Comparison of ENCODE assay signal across 8 cellular contexts in genomic region chr1:160261526-160261877, GRCh38.
A peak's percentile ranks its signal among the peaks of the same experiment; 100 is the strongest.
DNase-seq lines count a peak whose midpoint lies in the region; ATAC-seq and TF ChIP-seq lines count a peak whose summit lies in the region.

No MANE protein-coding gene starts in this region.

- H3K27ac ChIP-seq in VCaP: peak overlapping the region; percentile 97

- TF ChIP-seq CTCF in VCaP (conservative IDR thresholded peaks at IDR 0.05): no peak
- TF ChIP-seq CTCF in cardiac fibroblast (IDR thresholded peaks at IDR 0.05; ENCODE audit: low read depth, low read length): no peak

- DNase-seq in CMK (ENCODE audit: low read depth) (peak; percentile 39), NAMALWA (ENCODE audit: low spot score) (peak; percentile 81), cardiac fibroblast (ENCODE audit: low read depth in 2 of 2) (peak; percentile 68 to 89), kidney tubule cell (ENCODE audit: low spot score) (peak; percentile 80), GF-D8 (lab: John Stamatoyannopoulos, UW) (no peak)
- DNase-seq in stimulated activated CD4-positive, alpha-beta T cell treated with anti-CD3 and anti-CD28 coated beads, Interleukin-4, amount 100 ng/mL, for 1 hour: peak; percentile 59

- H3K4me3 ChIP-seq in cardiac fibroblast (replicated peaks in 1 of 2; ENCODE audit: low read depth in 2 of 2, low read length in 2 of 2): peak overlapping the region; percentile 98 to 99

- peak; percentile 25 for ATAC-seq in GM21619 (IDR thresholded peaks at IDR 0.05; ENCODE audit: unreplicated experiment)
